23 cellular contexts compared by ENCODE assay signal in genomic region chr2:224428787-224429440, GRCh38. TPM values are rescaled to one million over a fixed set of nuclear protein-coding genes. Genes with fewer than 3 reads are reported as not detected.
"Had no signal": no experiment of that assay in that cellular context is flagged by ENCODE, and none has a peak within 500 bp of the region (broad histone marks: within the 10 kb centered on the region; RNA-seq: fewer than 3 reads in every experiment).

No MANE protein-coding gene starts in this region.

- H3K4me2 ChIP-seq: KMS-11, PC-9 had no signal

- ATAC-seq: activated CD8-positive, alpha-beta memory T cell treated with anti-CD3 and anti-CD28 coated beads, Interleukin-2, amount 10 ng/mL, durations not matched to agents 7 days and 5 days; T-helper 17 cell had no signal

- H3K4me3 ChIP-seq: PC-9 had no signal

- FAIRE-seq: astrocyte, TTC549 had no signal

- DNase-seq: activated B cell treated with CpG ODN at 0.5 μM for 24 hours; activated CD4-positive, alpha-beta T cell treated with anti-CD3 and anti-CD28 coated beads for 1 hour; activated CD4-positive, alpha-beta T cell treated with anti-CD3 and anti-CD28 coated beads, Interleukin-2, amount 10 ng/mL, durations not matched to agents 24 days and 14 days; activated CD4-positive, alpha-beta T cell treated with anti-CD3 and anti-CD28 coated beads, Interleukin-2, amount 50 U/mL, for 48 hours; activated CD8-positive, alpha-beta memory T cell treated with anti-CD3 and anti-CD28 coated beads, Interleukin-2, amount 10 ng/mL, durations not matched to agents 7 days and 5 days; activated effector memory CD4-positive, alpha-beta T cell treated with Interleukin-2 at 50 U/mL for 16 hours; activated naive CD4-positive, alpha-beta T cell; activated T-cell treated with anti-CD3 and anti-CD28 coated beads, Interleukin-2, amount 50 U/mL, for 24 hours; MM.1S; NCI-H1105; NCI-H1436; NCI-H1694 treated with DMSO at 0.1 percent for 48 hours; NCI-H2029 treated with DMSO at 0.1 percent for 48 hours; NCI-H510A treated with DMSO at 0.1 percent for 48 hours; NCI-H69; PC-9; SHP77 treated with DMSO at 0.1 percent for 48 hours; T-helper 17 cell; T-helper 9 cell had no signal

- H3K27ac ChIP-seq: KMS-11, PC-9 had no signal

- H3K9ac ChIP-seq: KMS-11 had no signal

- H2AFZ ChIP-seq: PC-9 had no signal

RNA-seq across cellular contexts. Expression of gene FAM124B, which starts 27.0 kb away (rescaled TPM):
- total RNA-seq: activated B cell treated with CpG ODN at 0.5 μM for 24 hours, astrocyte, SK-MEL-5 had no signal
